ENCODE assay signal across 17 cellular contexts in the genomic region with DNA sequence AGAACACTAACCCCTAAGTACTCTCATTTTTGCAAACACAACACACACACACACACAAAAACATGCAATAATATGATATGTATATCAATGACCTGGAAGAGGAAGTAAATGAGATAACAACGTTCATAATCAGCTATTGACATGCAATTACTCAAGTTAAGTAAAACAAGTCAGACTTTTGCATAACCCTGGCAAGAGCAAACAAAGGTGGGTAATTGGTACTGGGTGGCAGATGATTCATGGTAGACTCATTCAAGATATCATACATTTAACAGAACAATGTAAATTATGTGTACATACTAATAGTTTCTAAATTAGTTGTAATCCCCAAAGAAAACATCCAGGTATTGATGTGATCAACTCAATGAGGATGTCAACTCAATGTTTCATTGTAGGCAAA.
A peak's percentile ranks its signal among the peaks of the same experiment; 100 is the strongest.
DNase-seq lines count a peak whose midpoint lies in the region; ATAC-seq and TF ChIP-seq lines count a peak whose summit lies in the region.
"Had no signal": no experiment of that assay in that cellular context is flagged by ENCODE, and none has a peak within 500 bp of the region (broad histone marks: within the 10 kb centered on the region; RNA-seq: fewer than 3 reads in every experiment).

No MANE protein-coding gene starts in this region.

- no peak overlapping the region for H2AFZ ChIP-seq in PC-3 (ENCODE audit: low read length)

- H3K4me1 Mint-ChIP-seq in osteocyte (ENCODE audit: unreplicated experiment): no peaks in the 10 kb centered on the region
- H3K4me1 Mint-ChIP-seq: B cell had no signal

- H3K4me1 ChIP-seq in PC-3 (ENCODE audit: insufficient read depth, low read length): peaks cover 4% of the 10 kb centered on the region; the same call in 1 of the 2 replicates
- H3K4me1 ChIP-seq: SJCRH30 had no signal

- H3K4me2 ChIP-seq in PC-3 (ENCODE audit: low read length): no peak overlapping the region

- intact Hi-C loops in PC-3 (cut with micrococcal nuclease) (no loop called here), sciatic nerve (cut with DNase I) (no loop called here)

- no peaks in the 10 kb centered on the region for H3F3A ChIP-seq in PC-3 (ENCODE audit: low read length, unreplicated experiment)

- H3K27me3 ChIP-seq in PC-3 (ENCODE audit: low read length): no peaks in the 10 kb centered on the region
- H3K27me3 ChIP-seq: SJCRH30 had no signal

- H3K27ac Mint-ChIP-seq in osteocyte (ENCODE audit: unreplicated experiment): no peak overlapping the region
- H3K27ac Mint-ChIP-seq: B cell had no signal

- no peaks in the 10 kb centered on the region for H3K9me3 ChIP-seq in PC-3 (ENCODE audit: low read length)
- H3K9me3 ChIP-seq: SJCRH30 had no signal

- H3K9me2 ChIP-seq in PC-3 (replicated peaks; ENCODE audit: low read length): no peaks in the 10 kb centered on the region

- H3K9ac ChIP-seq in PC-3 (ENCODE audit: low read length): no peak overlapping the region

- BruUV-seq in PC-3 (replicated peaks; lab: Mats Ljungman, UMichigan): no TSS peak

- no peaks in the 10 kb centered on the region for H3K27me3 Mint-ChIP-seq in osteocyte (ENCODE audit: unreplicated experiment)
- H3K27me3 Mint-ChIP-seq: B cell had no signal

- H3K4me3 ChIP-seq in PC-3 (ENCODE audit: low read length) (no peak overlapping the region), epithelial cell of esophagus (ENCODE audit: low read length) (no peak overlapping the region)
- H3K4me3 ChIP-seq: SJCRH30 had no signal

- no peak overlapping the region for H3K4me3 Mint-ChIP-seq in osteocyte (ENCODE audit: unreplicated experiment)
- H3K4me3 Mint-ChIP-seq: B cell had no signal

- no peak overlapping the region for H3K27ac ChIP-seq in PC-3 (ENCODE audit: low read length)
- H3K27ac ChIP-seq: 22Rv1, SJCRH30 had no signal

- peak; percentile 18 for DNase-seq in NCI-H146 (lab: John Stamatoyannopoulos, UW)
- no peak for DNase-seq in NCI-H146 treated with DMSO at 0.1 percent for 48 hours (lab: John Stamatoyannopoulos, UW; ENCODE audit: unreplicated experiment)
- DNase-seq in PC-3: peak; percentile 20
- DNase-seq in epithelial cell of esophagus (ENCODE audit: low read depth): peak; percentile 89
- DNase-seq in sciatic nerve (ENCODE audit: low spot score): no peak
- no peak for DNase-seq in NOMO-1 (lab: John Stamatoyannopoulos, UW; ENCODE audit: unreplicated experiment in 2 of 2)
- DNase-seq in osteocyte (ENCODE audit: extremely low spot score, unreplicated experiment): no peak
- DNase-seq: NCI-H1048, NCI-H1417 treated with DMSO at 0.1 percent for 48 hours, NCI-H1930, NCI-H2107, NCI-H524, SJCRH30 had no signal

- no peaks in the 10 kb centered on the region for H3K36me3 ChIP-seq in PC-3 (ENCODE audit: low read depth, low read length)
- H3K36me3 ChIP-seq: SJCRH30 had no signal

- POLR2A ChIA-PET in PC-3 (lab: Charles Lee; ENCODE audit: unreplicated experiment): no interaction called here

- no peaks in the 10 kb centered on the region for H3K9me3 Mint-ChIP-seq in osteocyte (ENCODE audit: unreplicated experiment)

- TF ChIP-seq CTCF in PC-3 (conservative IDR thresholded peaks at IDR 0.05; ENCODE audit: low read depth, low read length) (no peak), epithelial cell of esophagus (IDR thresholded peaks at IDR 0.05; ENCODE audit: insufficient read depth, low read depth, low read length, missing control alignments) (no peak), osteocyte (IDR thresholded peaks at IDR 0.05) (no peak)

- no peaks in the 10 kb centered on the region for H4K20me1 ChIP-seq in PC-3 (ENCODE audit: low read length)

- H3K79me2 ChIP-seq in PC-3 (ENCODE audit: low read length): no peaks in the 10 kb centered on the region

- no peaks in the 10 kb centered on the region for H3K36me3 Mint-ChIP-seq in osteocyte (ENCODE audit: unreplicated experiment)

- peak; percentile 70 for ATAC-seq in PC-3
- ATAC-seq in sciatic nerve: no peak
- ATAC-seq: Right ventricle myocardium inferior, SK-N-SH treated with all-trans-retinoic acid at 6 μM for 48 hours had no signal

- CTCF ChIA-PET in PC-3 (lab: Charles Lee): no interaction called here

Comparison
In these comparisons a context has a peak if more than half of its experiments do, and no peak if none do; other contexts are left out.
1. DNase-seq: peak in NCI-H146 (single experiment), PC-3 (single experiment) and epithelial cell of esophagus (single experiment); none in NCI-H146 treated with DMSO at 0.1 percent for 48 hours (single experiment), sciatic nerve (single experiment), NOMO-1 (0 of 2) and osteocyte (single experiment).